16 cellular contexts compared by ENCODE assay signal in genomic region chr12:108681317-108681716, GRCh38. TPM values are rescaled to one million over a fixed set of nuclear protein-coding genes. Genes with fewer than 3 reads are reported as not detected.
A peak's percentile ranks its signal among the peaks of the same experiment; 100 is the strongest.
DNase-seq lines count a peak whose midpoint lies in the region; ATAC-seq and TF ChIP-seq lines count a peak whose summit lies in the region.
"Had no signal": no experiment of that assay in that cellular context is flagged by ENCODE, and none has a peak within 500 bp of the region (broad histone marks: within the 10 kb centered on the region; RNA-seq: fewer than 3 reads in every experiment).

No MANE protein-coding gene starts in this region.

- peak overlapping the region; percentile 19 to 30 for H3K27ac ChIP-seq in right atrium auricular region
- peak overlapping the region; percentile 54 to 99 for H3K27ac ChIP-seq in uterus
- H3K27ac ChIP-seq: BLaER1 treated with 17β-estradiol and CSF1 and Interleukin-3, amounts not matched to agents 10 nM and 100 nM; SK-N-MC had no signal

- peak overlapping the region; percentile 27 for H3K27ac Mint-ChIP-seq in chondrocyte (ENCODE audit: unreplicated experiment)
- peak overlapping the region; percentile 52 for H3K27ac Mint-ChIP-seq in osteocyte (ENCODE audit: unreplicated experiment)

- TF ChIP-seq POLR2A in uterus (IDR thresholded peaks at IDR 0.05): no peak

- H3K9me3 ChIP-seq in right atrium auricular region: no peaks in the 10 kb centered on the region
- no peaks in the 10 kb centered on the region for H3K9me3 ChIP-seq in uterus
- H3K9me3 ChIP-seq: BLaER1 treated with 17β-estradiol and CSF1 and Interleukin-3, amounts not matched to agents 10 nM and 100 nM had no signal

- DNase-seq in right atrium auricular region (ENCODE audit: low spot score): no peak
- DNase-seq in Right ventricle myocardium superior: no peak
- no peak for DNase-seq in chondrocyte (ENCODE audit: low spot score)
- DNase-seq in osteocyte (ENCODE audit: extremely low spot score, unreplicated experiment): no peak
- no peak for DNase-seq in uterus
- no peak for DNase-seq in NCI-H1694 (lab: John Stamatoyannopoulos, UW)
- no peak for DNase-seq in NCI-H146 (lab: John Stamatoyannopoulos, UW)
- DNase-seq: CD8-positive, alpha-beta memory T cell; DMS79; GOT3; NCI-H524 treated with DMSO at 0.1 percent for 48 hours had no signal

- intact Hi-C loops in Right ventricle myocardium superior (cut with DNase I): no loop called here
- intact Hi-C loops in uterus (cut with DNase I; ENCODE audit: low total_unique reads): no loop called here

- ATAC-seq in Right ventricle myocardium superior (ENCODE audit: poor library complexity): no peak
- ATAC-seq in GM21423 (IDR thresholded peaks at IDR 0.05; ENCODE audit: unreplicated experiment): no peak

- H3K27me3 ChIP-seq in right atrium auricular region: no peaks in the 10 kb centered on the region
- H3K27me3 ChIP-seq in uterus: no peaks in the 10 kb centered on the region
- H3K27me3 ChIP-seq: BLaER1 treated with 17β-estradiol and CSF1 and Interleukin-3, amounts not matched to agents 10 nM and 100 nM had no signal

- H3K9me3 Mint-ChIP-seq in chondrocyte (ENCODE audit: low read depth) (peaks cover 3% of the 10 kb centered on the region), osteocyte (ENCODE audit: unreplicated experiment) (peaks cover 6% of the 10 kb centered on the region)
- H3K9me3 Mint-ChIP-seq: IgD-negative memory B cell had no signal

- no peaks in the 10 kb centered on the region for H3K27me3 Mint-ChIP-seq in chondrocyte (ENCODE audit: low read depth)
- no peaks in the 10 kb centered on the region for H3K27me3 Mint-ChIP-seq in osteocyte (ENCODE audit: unreplicated experiment)
- H3K27me3 Mint-ChIP-seq: CD8-positive, alpha-beta memory T cell; IgD-negative memory B cell had no signal

- H3K4me3 Mint-ChIP-seq in chondrocyte (ENCODE audit: unreplicated experiment): no peak overlapping the region
- no peak overlapping the region for H3K4me3 Mint-ChIP-seq in osteocyte (ENCODE audit: unreplicated experiment)
- H3K4me3 Mint-ChIP-seq: CD8-positive, alpha-beta memory T cell had no signal

- TF ChIP-seq CTCF in right atrium auricular region (IDR thresholded peaks at IDR 0.05) (no peak), chondrocyte (IDR thresholded peaks at IDR 0.05) (no peak), osteocyte (IDR thresholded peaks at IDR 0.05) (no peak), uterus (IDR thresholded peaks at IDR 0.05) (no peak)

- H3K36me3 Mint-ChIP-seq in chondrocyte (ENCODE audit: low read depth): peaks cover 11% of the 10 kb centered on the region
- H3K36me3 Mint-ChIP-seq in osteocyte (ENCODE audit: unreplicated experiment): peaks cover 15% of the 10 kb centered on the region

- peaks cover 0 to 34% of the 10 kb centered on the region in 2 donors for H3K4me1 ChIP-seq in right atrium auricular region
- H3K4me1 ChIP-seq in uterus: peaks cover 4 to 13% of the 10 kb centered on the region in 2 donors

- H3K4me1 Mint-ChIP-seq in chondrocyte (ENCODE audit: low read depth): peaks cover 58% of the 10 kb centered on the region
- peaks cover 50% of the 10 kb centered on the region for H3K4me1 Mint-ChIP-seq in osteocyte (ENCODE audit: unreplicated experiment)

- H3K36me3 ChIP-seq in right atrium auricular region (peaks cover 14% of the 10 kb centered on the region), uterus (no peaks in the 10 kb centered on the region)

- H3K4me3 ChIP-seq in right atrium auricular region (no peak overlapping the region), uterus (no peak overlapping the region)
- H3K4me3 ChIP-seq: BLaER1 treated with 17β-estradiol and CSF1 and Interleukin-3, amounts not matched to agents 10 nM and 100 nM; SK-N-MC had no signal

RNA-seq across cellular contexts. Expression of gene SELPLG, which starts 47.6 kb away (rescaled TPM):
- total RNA-seq in right atrium auricular region (1 to 10 TPM; 3.7 to 7.7 TPM), Right ventricle myocardium superior (4.2 TPM), chondrocyte (2.2 to 3.2 TPM (median 2.9 TPM) in 3 replicates), osteocyte (0.59 and 0.78 TPM in 2 replicates), uterus (1 to 10 TPM; 1.5 to 6.5 (median 2.9) TPM)
- total RNA-seq: HT-29 had no signal

RNA-seq across cellular contexts. Expression of gene CORO1C, which starts 50.0 kb away (rescaled TPM):
- total RNA-seq in right atrium auricular region (10 to 100 TPM; 59.6 to 70.7 TPM), Right ventricle myocardium superior (69.1 TPM), chondrocyte (266 to 336 TPM (median 325 TPM) in 3 replicates), osteocyte (234 and 248 TPM in 2 replicates), uterus (100 to 1,000 TPM; 129 to 357 (median 235) TPM)
